Comparison of ENCODE assay signal across 20 cellular contexts in the genomic region with DNA sequence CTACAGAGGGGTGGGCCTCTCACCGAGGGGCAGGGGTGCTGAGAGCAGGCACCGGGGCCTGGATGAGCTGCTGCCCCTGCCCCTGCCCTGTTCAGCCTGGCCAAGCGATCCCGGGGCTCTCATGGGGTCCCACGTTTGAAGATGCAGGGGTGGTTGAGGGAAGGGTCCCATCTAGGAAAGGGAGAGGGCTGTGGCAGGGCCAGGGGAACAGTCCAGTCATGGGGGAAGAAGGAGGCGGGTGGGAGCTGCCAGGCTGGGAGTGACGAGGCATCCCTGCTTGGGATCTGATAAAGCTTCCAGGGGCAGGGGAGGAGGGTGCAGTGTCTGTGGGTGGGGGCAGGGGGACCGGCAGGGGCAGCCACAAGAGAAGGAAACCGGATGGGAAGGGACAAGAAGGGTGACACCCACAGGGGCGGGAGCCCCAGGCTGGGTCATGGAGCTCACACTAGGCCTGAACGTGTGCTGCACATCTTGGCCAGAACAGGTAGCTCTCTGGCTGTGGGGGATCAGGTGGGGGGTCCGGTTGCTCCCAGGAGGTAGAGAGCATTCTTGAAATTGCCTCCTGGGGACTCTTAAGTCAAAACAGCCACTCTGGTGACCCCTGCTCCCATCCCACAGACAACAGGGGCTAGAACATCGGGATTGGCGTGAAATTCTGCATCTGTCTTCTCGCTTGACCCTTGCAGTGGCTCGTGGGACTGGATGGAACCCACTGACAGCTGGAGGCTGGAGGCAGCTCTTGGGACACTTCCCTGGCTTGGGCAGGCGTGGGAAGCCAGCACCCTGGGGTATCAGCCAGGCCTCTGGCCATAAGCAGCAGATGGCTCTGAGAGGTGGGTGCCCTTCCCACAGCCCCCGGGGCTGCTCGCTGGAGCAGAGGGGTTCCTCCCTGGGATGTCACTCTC. TPM values are rescaled to one million over a fixed set of nuclear protein-coding genes. Genes with fewer than 3 reads are reported as not detected.
"Had no signal": no experiment of that assay in that cellular context is flagged by ENCODE, and none has a peak within 500 bp of the region (broad histone marks: within the 10 kb centered on the region; RNA-seq: fewer than 3 reads in every experiment).

No MANE protein-coding gene starts in this region.

- H3K4me3 ChIP-seq: cardiac muscle cell, tibial nerve, vagina had no signal

- H3K27ac Mint-ChIP-seq: activated naive CD4-positive, alpha-beta T cell treated with anti-CD3 and anti-CD28 coated beads for 36 hours; activated T-helper 17 cell treated with anti-CD3 and anti-CD28 coated beads, Interleukin-2, amount 50 U/mL, for 72 hours; natural killer cell treated with Interleukin-12 subunit alpha and Interleukin-12 subunit beta and Interleukin-15 and Interleukin-18, amount 100 ng/mL, for 72 hours; T-helper 17 cell had no signal

- H3K27ac ChIP-seq: cardiac muscle cell, tibial nerve, vagina had no signal

- H3K4me3 Mint-ChIP-seq: activated naive CD4-positive, alpha-beta T cell treated with anti-CD3 and anti-CD28 coated beads for 36 hours; activated T-helper 17 cell treated with anti-CD3 and anti-CD28 coated beads, Interleukin-2, amount 50 U/mL, for 72 hours; natural killer cell treated with Interleukin-12 subunit alpha and Interleukin-12 subunit beta and Interleukin-15 and Interleukin-18, amount 100 ng/mL, for 72 hours; T-helper 17 cell had no signal

- H3K4me1 ChIP-seq: tibial nerve had no signal

- H3K36me3 Mint-ChIP-seq: natural killer cell treated with Interleukin-12 subunit alpha and Interleukin-12 subunit beta and Interleukin-15 and Interleukin-18, amount 100 ng/mL, for 72 hours had no signal

- ATAC-seq: activated T-helper 17 cell treated with anti-CD3 and anti-CD28 coated beads, Interleukin-2, amount 50 U/mL, for 72 hours; esophagus mucosa; natural killer cell treated with Interleukin-12 subunit alpha and Interleukin-12 subunit beta and Interleukin-15 and Interleukin-18, amount 100 ng/mL, for 72 hours; T-helper 17 cell had no signal

- H3K27me3 Mint-ChIP-seq: activated T-helper 17 cell treated with anti-CD3 and anti-CD28 coated beads, Interleukin-2, amount 50 U/mL, for 72 hours had no signal

- H3K4me1 Mint-ChIP-seq: activated T-helper 17 cell treated with anti-CD3 and anti-CD28 coated beads, Interleukin-2, amount 50 U/mL, for 72 hours; T-helper 17 cell had no signal

- H3K36me3 ChIP-seq: cardiac muscle cell, tibial nerve, vagina had no signal

- H3K9me3 Mint-ChIP-seq: activated naive CD4-positive, alpha-beta T cell treated with anti-CD3 and anti-CD28 coated beads for 36 hours; activated T-helper 17 cell treated with anti-CD3 and anti-CD28 coated beads, Interleukin-2, amount 50 U/mL, for 72 hours; natural killer cell treated with Interleukin-12 subunit alpha and Interleukin-12 subunit beta and Interleukin-15 and Interleukin-18, amount 100 ng/mL, for 72 hours had no signal

- H3K9me3 ChIP-seq: tibial nerve, vagina had no signal

- DNase-seq: activated CD4-positive, alpha-beta T cell treated with anti-CD3 and anti-CD28 coated beads, Interleukin-2, amount 50 U/mL, for 4 hours; activated CD4-positive, CD25-positive, alpha-beta regulatory T cell treated with anti-CD3 and anti-CD28 coated beads, Interleukin-2, amount 50 U/mL, for 72 hours; activated naive CD4-positive, alpha-beta T cell treated with anti-CD3 and anti-CD28 coated beads for 36 hours; activated T-cell treated with anti-CD3 and anti-CD28 coated beads for 4 hours; mesenchymal stem cell; nucleus accumbens; posterior cingulate gyrus; small intestine; stimulated activated CD4-positive, alpha-beta T cell treated with anti-CD3 and anti-CD28 coated beads, Interleukin-4, amount 100 ng/mL, for 4 hours; stimulated activated CD8-positive, alpha-beta memory T cell treated with anti-CD3 and anti-CD28 coated beads, Interleukin-4, amount 100 ng/mL, for 48 hours; stimulated activated naive CD4-positive, alpha-beta T cell treated with Interleukin-2 at 50 U/mL for 16 hours; substantia nigra; T-helper 17 cell had no signal

- H3K27me3 ChIP-seq: cardiac muscle cell, vagina had no signal

RNA-seq across cellular contexts. Expression of gene GATA5, which starts 58.0 kb away (rescaled TPM):
- total RNA-seq: activated naive CD4-positive, alpha-beta T cell treated with anti-CD3 and anti-CD28 coated beads for 36 hours; activated T-helper 17 cell treated with anti-CD3 and anti-CD28 coated beads, Interleukin-2, amount 50 U/mL, for 72 hours; esophagus mucosa; fibroblast of villous mesenchyme; natural killer cell treated with Interleukin-12 subunit alpha and Interleukin-12 subunit beta and Interleukin-15 and Interleukin-18, amount 100 ng/mL, for 72 hours; T-helper 17 cell had no signal
